ENCODE assay signal across 18 cellular contexts in the genomic region with DNA sequence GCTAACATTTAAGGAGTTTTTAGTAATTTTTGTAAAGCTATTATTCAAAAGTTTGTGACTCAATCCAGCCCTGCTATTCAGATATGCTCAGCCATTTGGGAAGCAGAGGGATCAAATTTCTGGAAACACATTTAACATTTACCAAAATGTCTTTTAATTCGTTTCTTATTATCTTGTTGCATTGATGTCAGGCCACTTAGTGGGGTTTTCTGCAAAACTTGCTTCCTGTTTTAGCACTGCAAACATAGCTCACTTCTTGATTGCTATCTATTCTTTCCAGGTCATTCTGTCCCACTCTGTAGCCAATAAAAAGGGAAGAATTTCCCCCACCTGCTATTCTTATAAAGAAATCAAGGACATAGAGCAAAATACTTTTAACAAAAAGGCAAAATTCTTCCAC.
"Had no signal": no experiment of that assay in that cellular context is flagged by ENCODE, and none has a peak within 500 bp of the region (broad histone marks: within the 10 kb centered on the region; RNA-seq: fewer than 3 reads in every experiment).

No MANE protein-coding gene starts in this region.

- ATAC-seq: activated CD4-positive, alpha-beta T cell treated with anti-CD3 and anti-CD28 coated beads for 36 hours; activated CD8-positive, alpha-beta memory T cell treated with anti-CD3 and anti-CD28 coated beads, Interleukin-2, amount 10 ng/mL, durations not matched to agents 7 days and 5 days; left lung; mucosa of descending colon; naive thymus-derived CD8-positive, alpha-beta T cell had no signal

- DNase-seq: activated CD4-positive, alpha-beta memory T cell treated with anti-CD3 and anti-CD28 coated beads for 36 hours; activated CD4-positive, alpha-beta T cell treated with anti-CD3 and anti-CD28 coated beads for 36 hours; activated CD8-positive, alpha-beta memory T cell treated with anti-CD3 and anti-CD28 coated beads, Interleukin-2, amount 10 ng/mL, durations not matched to agents 7 days and 5 days; activated naive CD4-positive, alpha-beta T cell treated with anti-CD3 and anti-CD28 coated beads, Interleukin-2, amount 10 ng/mL, durations not matched to agents 7 days and 5 days; activated T-cell treated with anti-CD3 and anti-CD28 coated beads, Interleukin-2, amount 50 U/mL, for 24 hours; dermis blood vessel endothelial cell; kidney; left lung; mammary epithelial cell; mucosa of descending colon; naive thymus-derived CD8-positive, alpha-beta T cell; stimulated activated CD4-positive, alpha-beta T cell treated with anti-CD3 and anti-CD28 coated beads, Interleukin-4, amount 100 ng/mL, for 24 hours; stimulated activated naive CD4-positive, alpha-beta T cell; substantia nigra; trophoblast cell had no signal

- H3K4me3 ChIP-seq: hepatocyte, left lung, mucosa of descending colon, right atrium auricular region, skin epidermis had no signal
